In the genomic region with DNA sequence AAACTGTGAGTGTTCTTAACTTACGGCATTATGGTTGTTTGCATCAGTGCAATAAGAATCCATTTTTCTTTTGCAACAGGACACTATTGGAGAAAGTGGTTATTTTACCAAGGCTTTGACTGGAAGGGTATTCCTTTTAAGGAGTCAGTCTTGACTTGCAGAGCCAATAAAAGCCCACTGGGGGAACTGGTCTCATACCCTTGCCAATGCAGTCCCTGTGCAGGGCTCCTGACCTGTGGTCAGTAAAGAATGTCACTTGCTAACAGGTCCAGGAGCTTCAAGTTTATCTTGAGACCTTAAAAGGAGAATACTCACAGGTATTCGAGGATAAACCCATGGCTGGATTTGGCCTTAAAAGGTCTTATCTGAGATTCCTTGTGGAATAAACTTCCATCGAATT, we compare ENCODE assay signal across 1 cellular context.
TF ChIP-seq lines count a peak whose summit lies in the region.

No MANE protein-coding gene starts in this region.

TF ChIP-seq in GM23338, 12 proteins besides CTCF, POLR2A, EP300 and RAD21 (continued from another document):
- TF ChIP-seq NANOG (IDR thresholded peaks at IDR 0.05; ENCODE audit: borderline replicate concordance) = no peak
- no peak for TF ChIP-seq POLR2AphosphoS5 (IDR thresholded peaks at IDR 0.05; ENCODE audit: low read depth)
TF ChIP-seq in GM23338: peak in this region for 0.
